Comparison of ENCODE assay signal across 8 cellular contexts in genomic region chr1:184386271-184387068, GRCh38. TPM values are rescaled to one million over a fixed set of nuclear protein-coding genes. Genes with fewer than 3 reads are reported as not detected.
DNase-seq lines count a peak whose midpoint lies in the region; ATAC-seq and TF ChIP-seq lines count a peak whose summit lies in the region.

A gene with protein sequence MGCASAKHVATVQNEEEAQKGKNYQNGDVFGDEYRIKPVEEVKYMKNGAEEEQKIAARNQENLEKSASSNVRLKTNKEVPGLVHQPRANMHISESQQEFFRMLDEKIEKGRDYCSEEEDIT (plus strand): TSS chr1:184387029. CDS start chr1:184477510, 90,481 bp downstream.

- H3K4me3 ChIP-seq in heart right ventricle (peak within 1 kb of the TSS; percentile 42 to 97 (median 86)), tibial nerve (peak within 1 kb of the TSS; percentile 64 to 97 (median 77))

- POLR2A ChIA-PET in HEK293T (lab: Yijun Ruan, JAX): interaction anchor here (0.5 to 2.7 kb wide), 23 partner anchors 10 to 317 kb away, joined by 3 to 14 read pairs (median 3); no protein-coding TSS in a partner anchor

- TF ChIP-seq CTCF in heart right ventricle (IDR thresholded peaks at IDR 0.05) (no peak), tibial nerve (IDR thresholded peaks at IDR 0.05) (peak in 1 of 5 experiments; percentile 25)

- no peaks in the 10 kb centered on the region for H3K36me3 ChIP-seq in heart right ventricle
- H3K36me3 ChIP-seq in tibial nerve: no peaks in the 10 kb centered on the region

- CTCF ChIA-PET in HEK293T (lab: Yijun Ruan, JAX): interaction anchor here (1.0 to 1.2 kb wide), 2 partner anchors 8 to 278 kb away, joined by 3 to 4 read pairs; no protein-coding TSS in a partner anchor

- peaks cover 0 to 10% (median 0%) of the 10 kb centered on the region in 7 donors for H3K27me3 ChIP-seq in heart right ventricle
- H3K27me3 ChIP-seq in tibial nerve: no peaks in the 10 kb centered on the region

- peak; percentile 93 for DNase-seq in G401 (ENCODE audit: low spot score)
- peak; percentile 91 for DNase-seq in HEK293T (ENCODE audit: extremely low spot score)
- DNase-seq in NCI-H1092 (lab: John Stamatoyannopoulos, UW): peak; percentile 91
- DNase-seq in T follicular helper cell (ENCODE audit: low read depth): peak; percentile 34
- peak; percentile 56 for DNase-seq in amniotic stem cell (lab: John Stamatoyannopoulos, UW)
- DNase-seq in heart right ventricle: peak; percentile 92
- DNase-seq in pons (ENCODE audit: low spot score): peak; percentile 64
- DNase-seq in tibial nerve (ENCODE audit: low spot score in 2 of 2): peak; percentile 84 to 86

- in situ Hi-C loops in G401 (cut with HindIII; ENCODE audit: low sequenced_read_pairs): no loop called here

- H3K9me3 ChIP-seq in heart right ventricle: no peaks in the 10 kb centered on the region
- H3K9me3 ChIP-seq in tibial nerve: no peaks in the 10 kb centered on the region

- H3K27ac ChIP-seq in heart right ventricle (peak within 1 kb of the TSS; percentile 77 to 95 (median 90)), tibial nerve (peak within 1 kb of the TSS; percentile 87 to 93 (median 90))

- intact Hi-C loops in heart right ventricle (cut with DNase I): loop anchor here in 9 of 10 donors (2.0 to 10.0 kb wide), 15 partner anchors 56 to 312 kb away; no protein-coding TSS in a partner anchor

- ATAC-seq in heart right ventricle: peak; percentile 95 to 98 (median 96)

- TF ChIP-seq EP300 in tibial nerve (IDR thresholded peaks at IDR 0.05): no peak

- TF ChIP-seq POLR2A in tibial nerve (IDR thresholded peaks at IDR 0.05): peak; percentile 76 to 91

- 1% methylated on average over 55 to 78 of the region's 78 CpGs for WGBS in heart right ventricle, 2 donors
- WGBS in tibial nerve, 2 donors: 1% methylated on average over 20 to 48 of the region's 78 CpGs

- H3K4me1 ChIP-seq in heart right ventricle: peaks cover 0 to 43% (median 34%) of the 10 kb centered on the region in 9 donors
- H3K4me1 ChIP-seq in tibial nerve: peaks cover 0 to 34% (median 5%) of the 10 kb centered on the region in 4 donors

TF ChIP-seq in HEK293T, 16 proteins besides CTCF, POLR2A, EP300 and RAD21:
- TF ChIP-seq SUZ12 (IDR thresholded peaks at IDR 0.05) (no peak), FOXK2 (IDR thresholded peaks at IDR 0.05) (no peak)
- TF ChIP-seq, protein P1, sequence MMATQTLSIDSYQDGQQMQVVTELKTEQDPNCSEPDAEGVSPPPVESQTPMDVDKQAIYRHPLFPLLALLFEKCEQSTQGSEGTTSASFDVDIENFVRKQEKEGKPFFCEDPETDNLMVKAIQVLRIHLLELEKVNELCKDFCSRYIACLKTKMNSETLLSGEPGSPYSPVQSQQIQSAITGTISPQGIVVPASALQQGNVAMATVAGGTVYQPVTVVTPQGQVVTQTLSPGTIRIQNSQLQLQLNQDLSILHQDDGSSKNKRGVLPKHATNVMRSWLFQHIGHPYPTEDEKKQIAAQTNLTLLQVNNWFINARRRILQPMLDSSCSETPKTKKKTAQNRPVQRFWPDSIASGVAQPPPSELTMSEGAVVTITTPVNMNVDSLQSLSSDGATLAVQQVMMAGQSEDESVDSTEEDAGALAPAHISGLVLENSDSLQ (IDR thresholded peaks at IDR 0.05): peak; percentile 85

RNA-seq across cellular contexts. Expression of the gene that starts here (rescaled TPM):
- total RNA-seq in G401 (2014; rRNA removed; shearing (Covaris generic)): not detected in 2 replicates
- total RNA-seq in heart right ventricle (10 to 100 TPM; 50.8 to 76.7 (median 69.3) TPM), tibial nerve (10 to 100 TPM; 30.6 to 61.7 (median 43.0) TPM)
- 10 to 100 TPM; 20.6 to 30.5 TPM for polyA plus RNA-seq in heart right ventricle

Comparison
In these comparisons a context has a peak if more than half of its experiments do, and no peak if none do; other contexts are left out.
1. Peak in every context shown above with its lines: DNase-seq, ATAC-seq, H3K4me3 ChIP-seq and H3K27ac ChIP-seq.
2. RNA of the gene that starts here (total RNA-seq): 50.8 to 76.7 TPM in heart right ventricle and 30.6 to 61.7 TPM in tibial nerve; not detected in G401; every median in the first group is over 10 times any median in the second.
3. Peak in DNase-seq in G401; RNA of the gene not detected or under 1 TPM.
4. DNase-seq: peak in every context shown above with its lines; median percentile 93 in G401; 92 in heart right ventricle; 91 in HEK293T; 91 in NCI-H1092; 85 in tibial nerve; 64 in pons; 56 in amniotic stem cell; 34 in T follicular helper cell.